ENCODE assay signal across 1 cellular context in the genomic region with DNA sequence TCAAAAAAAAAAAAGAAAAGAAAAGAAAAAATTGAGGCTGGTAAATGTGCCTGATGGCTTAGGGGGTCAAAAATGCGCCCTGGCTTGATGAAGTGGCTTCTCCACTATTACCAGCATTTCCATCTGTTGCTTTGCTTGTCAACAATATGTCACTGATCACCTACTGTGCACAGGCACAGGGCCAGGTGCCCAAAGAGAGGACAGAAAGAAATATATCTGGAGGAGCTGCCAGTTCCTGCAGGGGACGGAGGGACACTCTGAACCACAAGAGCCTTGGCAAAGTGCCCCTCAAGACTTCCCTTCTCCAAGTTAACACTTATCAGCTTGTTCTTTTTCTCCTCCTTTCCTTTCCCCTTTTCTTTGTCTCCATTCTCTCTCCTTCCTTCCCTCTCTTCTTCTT.
TF ChIP-seq lines count a peak whose summit lies in the region.

No MANE protein-coding gene starts in this region.

TF ChIP-seq in GM23338, 12 proteins besides CTCF, POLR2A, EP300 and RAD21 (continued from another document):
- TF ChIP-seq, protein P1, sequence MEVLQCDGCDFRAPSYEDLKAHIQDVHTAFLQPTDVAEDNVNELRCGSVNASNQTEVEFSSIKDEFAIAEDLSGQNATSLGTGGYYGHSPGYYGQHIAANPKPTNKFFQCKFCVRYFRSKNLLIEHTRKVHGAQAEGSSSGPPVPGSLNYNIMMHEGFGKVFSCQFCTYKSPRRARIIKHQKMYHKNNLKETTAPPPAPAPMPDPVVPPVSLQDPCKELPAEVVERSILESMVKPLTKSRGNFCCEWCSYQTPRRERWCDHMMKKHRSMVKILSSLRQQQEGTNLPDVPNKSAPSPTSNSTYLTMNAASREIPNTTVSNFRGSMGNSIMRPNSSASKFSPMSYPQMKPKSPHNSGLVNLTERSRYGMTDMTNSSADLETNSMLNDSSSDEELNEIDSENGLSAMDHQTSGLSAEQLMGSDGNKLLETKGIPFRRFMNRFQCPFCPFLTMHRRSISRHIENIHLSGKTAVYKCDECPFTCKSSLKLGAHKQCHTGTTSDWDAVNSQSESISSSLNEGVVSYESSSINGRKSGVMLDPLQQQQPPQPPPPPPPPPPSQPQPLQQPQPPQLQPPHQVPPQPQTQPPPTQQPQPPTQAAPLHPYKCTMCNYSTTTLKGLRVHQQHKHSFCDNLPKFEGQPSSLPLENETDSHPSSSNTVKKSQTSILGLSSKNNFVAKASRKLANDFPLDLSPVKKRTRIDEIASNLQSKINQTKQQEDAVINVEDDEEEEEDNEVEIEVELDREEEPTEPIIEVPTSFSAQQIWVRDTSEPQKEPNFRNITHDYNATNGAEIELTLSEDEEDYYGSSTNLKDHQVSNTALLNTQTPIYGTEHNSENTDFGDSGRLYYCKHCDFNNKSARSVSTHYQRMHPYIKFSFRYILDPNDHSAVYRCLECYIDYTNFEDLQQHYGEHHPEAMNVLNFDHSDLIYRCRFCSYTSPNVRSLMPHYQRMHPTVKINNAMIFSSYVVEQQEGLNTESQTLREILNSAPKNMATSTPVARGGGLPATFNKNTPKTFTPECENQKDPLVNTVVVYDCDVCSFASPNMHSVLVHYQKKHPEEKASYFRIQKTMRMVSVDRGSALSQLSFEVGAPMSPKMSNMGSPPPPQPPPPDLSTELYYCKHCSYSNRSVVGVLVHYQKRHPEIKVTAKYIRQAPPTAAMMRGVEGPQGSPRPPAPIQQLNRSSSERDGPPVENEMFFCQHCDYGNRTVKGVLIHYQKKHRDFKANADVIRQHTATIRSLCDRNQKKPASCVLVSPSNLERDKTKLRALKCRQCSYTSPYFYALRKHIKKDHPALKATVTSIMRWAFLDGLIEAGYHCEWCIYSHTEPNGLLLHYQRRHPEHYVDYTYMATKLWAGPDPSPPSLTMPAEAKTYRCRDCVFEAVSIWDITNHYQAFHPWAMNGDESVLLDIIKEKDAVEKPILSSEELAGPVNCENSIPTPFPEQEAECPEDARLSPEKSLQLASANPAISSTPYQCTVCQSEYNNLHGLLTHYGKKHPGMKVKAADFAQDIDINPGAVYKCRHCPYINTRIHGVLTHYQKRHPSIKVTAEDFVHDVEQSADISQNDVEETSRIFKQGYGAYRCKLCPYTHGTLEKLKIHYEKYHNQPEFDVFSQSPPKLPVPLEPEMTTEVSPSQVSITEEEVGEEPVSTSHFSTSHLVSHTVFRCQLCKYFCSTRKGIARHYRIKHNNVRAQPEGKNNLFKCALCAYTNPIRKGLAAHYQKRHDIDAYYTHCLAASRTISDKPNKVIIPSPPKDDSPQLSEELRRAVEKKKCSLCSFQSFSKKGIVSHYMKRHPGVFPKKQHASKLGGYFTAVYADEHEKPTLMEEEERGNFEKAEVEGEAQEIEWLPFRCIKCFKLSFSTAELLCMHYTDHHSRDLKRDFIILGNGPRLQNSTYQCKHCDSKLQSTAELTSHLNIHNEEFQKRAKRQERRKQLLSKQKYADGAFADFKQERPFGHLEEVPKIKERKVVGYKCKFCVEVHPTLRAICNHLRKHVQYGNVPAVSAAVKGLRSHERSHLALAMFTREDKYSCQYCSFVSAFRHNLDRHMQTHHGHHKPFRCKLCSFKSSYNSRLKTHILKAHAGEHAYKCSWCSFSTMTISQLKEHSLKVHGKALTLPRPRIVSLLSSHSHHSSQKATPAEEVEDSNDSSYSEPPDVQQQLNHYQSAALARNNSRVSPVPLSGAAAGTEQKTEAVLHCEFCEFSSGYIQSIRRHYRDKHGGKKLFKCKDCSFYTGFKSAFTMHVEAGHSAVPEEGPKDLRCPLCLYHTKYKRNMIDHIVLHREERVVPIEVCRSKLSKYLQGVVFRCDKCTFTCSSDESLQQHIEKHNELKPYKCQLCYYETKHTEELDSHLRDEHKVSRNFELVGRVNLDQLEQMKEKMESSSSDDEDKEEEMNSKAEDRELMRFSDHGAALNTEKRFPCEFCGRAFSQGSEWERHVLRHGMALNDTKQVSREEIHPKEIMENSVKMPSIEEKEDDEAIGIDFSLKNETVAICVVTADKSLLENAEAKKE (CRISPR knock-in tag; IDR thresholded peaks at IDR 0.05) = no peak
- TF ChIP-seq, protein P2, sequence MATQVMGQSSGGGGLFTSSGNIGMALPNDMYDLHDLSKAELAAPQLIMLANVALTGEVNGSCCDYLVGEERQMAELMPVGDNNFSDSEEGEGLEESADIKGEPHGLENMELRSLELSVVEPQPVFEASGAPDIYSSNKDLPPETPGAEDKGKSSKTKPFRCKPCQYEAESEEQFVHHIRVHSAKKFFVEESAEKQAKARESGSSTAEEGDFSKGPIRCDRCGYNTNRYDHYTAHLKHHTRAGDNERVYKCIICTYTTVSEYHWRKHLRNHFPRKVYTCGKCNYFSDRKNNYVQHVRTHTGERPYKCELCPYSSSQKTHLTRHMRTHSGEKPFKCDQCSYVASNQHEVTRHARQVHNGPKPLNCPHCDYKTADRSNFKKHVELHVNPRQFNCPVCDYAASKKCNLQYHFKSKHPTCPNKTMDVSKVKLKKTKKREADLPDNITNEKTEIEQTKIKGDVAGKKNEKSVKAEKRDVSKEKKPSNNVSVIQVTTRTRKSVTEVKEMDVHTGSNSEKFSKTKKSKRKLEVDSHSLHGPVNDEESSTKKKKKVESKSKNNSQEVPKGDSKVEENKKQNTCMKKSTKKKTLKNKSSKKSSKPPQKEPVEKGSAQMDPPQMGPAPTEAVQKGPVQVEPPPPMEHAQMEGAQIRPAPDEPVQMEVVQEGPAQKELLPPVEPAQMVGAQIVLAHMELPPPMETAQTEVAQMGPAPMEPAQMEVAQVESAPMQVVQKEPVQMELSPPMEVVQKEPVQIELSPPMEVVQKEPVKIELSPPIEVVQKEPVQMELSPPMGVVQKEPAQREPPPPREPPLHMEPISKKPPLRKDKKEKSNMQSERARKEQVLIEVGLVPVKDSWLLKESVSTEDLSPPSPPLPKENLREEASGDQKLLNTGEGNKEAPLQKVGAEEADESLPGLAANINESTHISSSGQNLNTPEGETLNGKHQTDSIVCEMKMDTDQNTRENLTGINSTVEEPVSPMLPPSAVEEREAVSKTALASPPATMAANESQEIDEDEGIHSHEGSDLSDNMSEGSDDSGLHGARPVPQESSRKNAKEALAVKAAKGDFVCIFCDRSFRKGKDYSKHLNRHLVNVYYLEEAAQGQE (IDR thresholded peaks at IDR 0.05; ENCODE audit: unreplicated experiment) = no peak
- TF ChIP-seq STAT1 (IDR thresholded peaks at IDR 0.05; ENCODE audit: unreplicated experiment) = no peak
- no peak for TF ChIP-seq JUNB (IDR thresholded peaks at IDR 0.05; ENCODE audit: unreplicated experiment)
- no peak for TF ChIP-seq ZNF114 (CRISPR knock-in tag; IDR thresholded peaks at IDR 0.05)
- no peak for TF ChIP-seq EZH2 (IDR thresholded peaks at IDR 0.05; ENCODE audit: low read depth, unreplicated experiment)
